Comparison of ENCODE assay signal across 23 cellular contexts in the genomic region with DNA sequence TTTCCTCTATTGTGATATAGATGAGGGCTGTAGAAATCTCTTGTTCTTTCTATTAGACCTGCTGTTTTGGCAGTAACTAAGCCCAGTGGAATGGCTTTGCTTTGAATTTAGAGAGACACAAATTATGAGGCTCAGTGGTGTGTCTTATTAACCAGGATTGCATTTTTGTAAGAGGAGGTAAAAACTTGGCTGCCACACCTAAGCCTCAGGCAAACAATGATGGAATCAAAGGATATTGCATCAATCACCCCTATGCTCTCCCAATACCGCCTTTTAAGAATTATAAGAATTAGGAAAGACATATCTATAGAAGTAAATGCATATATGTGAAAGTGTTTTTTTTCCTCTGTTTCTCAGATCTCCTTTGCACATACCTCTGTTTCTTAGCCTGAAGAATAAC.
A peak's percentile ranks its signal among the peaks of the same experiment; 100 is the strongest.
DNase-seq lines count a peak whose midpoint lies in the region; ATAC-seq and TF ChIP-seq lines count a peak whose summit lies in the region.
"Had no signal": no experiment of that assay in that cellular context is flagged by ENCODE, and none has a peak within 500 bp of the region (broad histone marks: within the 10 kb centered on the region; RNA-seq: fewer than 3 reads in every experiment).

No MANE protein-coding gene starts in this region.

- H3K4me1 ChIP-seq in adipocyte (ENCODE audit: control insufficient read depth, insufficient read depth, low read length) (no peaks in the 10 kb centered on the region), left lung (no peaks in the 10 kb centered on the region)
- no peaks in the 10 kb centered on the region for H3K4me1 ChIP-seq in CD4-positive, alpha-beta memory T cell (ENCODE audit: insufficient read depth, low read length)

- no peaks in the 10 kb centered on the region for H3K9me3 ChIP-seq in adipocyte (ENCODE audit: control insufficient read depth, low read length)
- no peaks in the 10 kb centered on the region for H3K9me3 ChIP-seq in left lung
- H3K9me3 ChIP-seq in CD4-positive, alpha-beta memory T cell (ENCODE audit: control insufficient read depth in 1 of 2, low read length in 2 of 2) = no peaks in the 10 kb centered on the region
- H3K9me3 ChIP-seq: MG63 had no signal

- peak; percentile 24 for ATAC-seq in left lung
- ATAC-seq: SK-N-SH treated with all-trans-retinoic acid at 6 μM for 48 hours had no signal

- H3K36me3 ChIP-seq in adipocyte (ENCODE audit: control insufficient read depth, insufficient read depth, low read length, severe bottlenecking) (peaks cover 13% of the 10 kb centered on the region), left lung (no peaks in the 10 kb centered on the region)
- no peaks in the 10 kb centered on the region for H3K36me3 ChIP-seq in CD4-positive, alpha-beta memory T cell (ENCODE audit: insufficient read depth, low read length)
- H3K36me3 ChIP-seq: MG63 had no signal

- H3K9ac ChIP-seq in adipocyte (ENCODE audit: low read length) = no peak overlapping the region

- no peak overlapping the region for H3K4me3 ChIP-seq in adipocyte (ENCODE audit: low read length)
- H3K4me3 ChIP-seq in left lung = no peak overlapping the region
- no peak overlapping the region for H3K4me3 ChIP-seq in CD4-positive, alpha-beta memory T cell (ENCODE audit: low read length in 2 of 2)
- H3K4me3 ChIP-seq: MG63 had no signal

- H3K9me3 Mint-ChIP-seq in CD4-positive, alpha-beta memory T cell = peaks cover 0 to 17% (median 3%) of the 10 kb centered on the region in 8 donors

- H3K4me1 Mint-ChIP-seq in CD4-positive, alpha-beta memory T cell = no peaks in the 10 kb centered on the region
- H3K4me1 Mint-ChIP-seq: IgD-negative memory B cell had no signal

- H3K36me3 Mint-ChIP-seq in CD4-positive, alpha-beta memory T cell = no peaks in the 10 kb centered on the region
- H3K36me3 Mint-ChIP-seq: IgD-negative memory B cell had no signal

- H3K27me3 ChIP-seq in adipocyte (replicated peaks; ENCODE audit: control insufficient read depth, insufficient read depth, low read length) = no peaks in the 10 kb centered on the region
- no peaks in the 10 kb centered on the region for H3K27me3 ChIP-seq in left lung
- H3K27me3 ChIP-seq in CD4-positive, alpha-beta memory T cell (ENCODE audit: insufficient read depth, low read length) = no peaks in the 10 kb centered on the region
- H3K27me3 ChIP-seq: MG63 had no signal

- POLR2A ChIA-PET in CD4-positive, alpha-beta memory T cell (lab: Charles Lee; ENCODE audit: partially characterized antibody) = no interaction called here

- peak; percentile 81 for DNase-seq in NCI-H69 (lab: John Stamatoyannopoulos, UW)
- DNase-seq in adipocyte (ENCODE audit: low read depth) = peak; percentile 1
- DNase-seq in left lung = no peak
- peak; percentile 6 for DNase-seq in renal cortical epithelial cell (ENCODE audit: low read depth)
- DNase-seq in kidney tubule cell (ENCODE audit: low spot score) = no peak
- DNase-seq in NK-92 (lab: John Stamatoyannopoulos, UW; ENCODE audit: unreplicated experiment) = no peak
- DNase-seq in CD4-positive, alpha-beta memory T cell = no peak
- DNase-seq: ACHN, C1 segment of cervical spinal cord, DND-41, HCEC 1CT, Karpas-422, MG63, NCI-H1092 treated with DMSO at 0.1 percent for 48 hours, NCI-H146, NCI-H2029 treated with DMSO at 0.1 percent for 48 hours, NCI-H2171, NCI-H526, OCI-M1, SIG-M5 had no signal

- CTCF ChIA-PET in CD4-positive, alpha-beta memory T cell (lab: Charles Lee; ENCODE audit: partially characterized antibody) = no interaction called here

- H3K27ac ChIP-seq in left lung = peak overlapping the region; percentile 1 to 14
- H3K27ac ChIP-seq in CD4-positive, alpha-beta memory T cell (ENCODE audit: low read depth, low read length) = no peak overlapping the region
- H3K27ac ChIP-seq: HL-60 had no signal

- no peak overlapping the region for H3K27ac Mint-ChIP-seq in CD4-positive, alpha-beta memory T cell
- H3K27ac Mint-ChIP-seq: IgD-negative memory B cell had no signal

- intact Hi-C loops in left lung (cut with DNase I) = no loop called here
- intact Hi-C loops in CD4-positive, alpha-beta memory T cell (cut with micrococcal nuclease) = no loop called here

- TF ChIP-seq CTCF in left lung (IDR thresholded peaks at IDR 0.05) = no peak

- H3K27me3 Mint-ChIP-seq in CD4-positive, alpha-beta memory T cell = no peaks in the 10 kb centered on the region
- H3K27me3 Mint-ChIP-seq: IgD-negative memory B cell had no signal

- H3K4me3 Mint-ChIP-seq in CD4-positive, alpha-beta memory T cell = no peak overlapping the region
- H3K4me3 Mint-ChIP-seq: IgD-negative memory B cell had no signal

Comparison
In these comparisons a context has a peak if more than half of its experiments do, and no peak if none do; other contexts are left out.
1. DNase-seq: peak in NCI-H69 (single experiment), adipocyte (single experiment) and renal cortical epithelial cell (single experiment); none in left lung (0 of 2), kidney tubule cell (single experiment), NK-92 (single experiment) and CD4-positive, alpha-beta memory T cell (0 of 5).